8 cellular contexts compared by ENCODE assay signal in the genomic region with DNA sequence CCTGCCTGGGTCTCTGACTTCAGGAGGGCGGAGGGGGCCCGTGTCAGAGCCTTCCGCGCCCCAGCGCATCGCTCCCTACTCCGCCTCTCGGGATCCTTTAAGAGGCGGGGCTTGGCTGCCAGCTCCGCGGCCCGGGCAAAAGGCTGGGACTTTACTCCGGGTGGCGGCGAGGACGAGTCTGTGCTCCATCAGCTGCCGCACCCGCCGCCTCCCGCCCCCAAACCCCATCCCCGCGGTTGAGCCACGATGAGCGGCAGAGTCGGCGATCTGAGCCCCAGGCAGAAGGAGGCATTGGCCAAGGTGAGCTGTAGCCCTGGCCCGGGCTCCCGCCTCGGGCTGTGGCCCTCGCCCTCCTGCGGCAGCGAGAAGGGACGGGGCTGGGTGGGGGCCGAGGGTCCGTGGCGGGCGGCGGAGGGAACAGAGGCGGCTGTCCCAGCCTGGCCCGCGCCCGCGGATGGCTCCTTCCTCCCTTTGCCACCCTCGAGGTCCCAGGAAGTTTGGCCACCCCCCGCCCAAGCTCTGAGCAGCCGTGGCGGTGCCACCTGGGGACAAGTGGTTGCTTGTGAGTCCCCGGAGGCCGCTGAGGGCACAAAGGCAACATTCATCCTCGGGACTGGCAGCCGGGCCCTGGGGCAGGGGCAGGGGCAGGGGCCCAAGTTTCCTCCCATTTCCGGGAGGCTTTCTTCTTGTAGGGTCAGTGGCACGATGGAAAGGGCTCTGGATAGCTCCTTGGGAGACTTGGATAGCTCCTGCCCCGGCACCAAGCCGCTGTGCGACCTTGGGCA. TPM values are rescaled to one million over a fixed set of nuclear protein-coding genes. Genes with fewer than 3 reads are reported as not detected.
DNase-seq lines count a peak whose midpoint lies in the region; ATAC-seq and TF ChIP-seq lines count a peak whose summit lies in the region.

TSS of gene SEC14L2 (plus strand) at position 148 of the 785 bp plus-strand sequence. CDS start at position 247, 99 bp downstream.

- no peaks in the 10 kb centered on the region for H3K27me3 ChIP-seq in AG04450 (ENCODE audit: control insufficient read depth, insufficient read depth, low read length)
- no peaks in the 10 kb centered on the region for H3K27me3 ChIP-seq in HAP-1 (ENCODE audit: low read depth)

- peak; percentile 89 to 90 for ATAC-seq in activated naive CD4-positive, alpha-beta T cell treated with anti-CD3 and anti-CD28 coated beads, Interleukin-2, amount 50 U/mL, for 72 hours
- no peak for ATAC-seq in HG03354 (IDR thresholded peaks at IDR 0.05; ENCODE audit: poor library complexity, severe bottlenecking, unreplicated experiment)

- CTCF ChIA-PET in AG04450 (lab: Charles Lee): interaction anchor here (0.6 to 3.5 kb wide), 6 partner anchors 10 to 289 kb away, joined by 3 to 20 read pairs (median 4); partner anchors contain the start of gene RNF215

- POLR2A ChIA-PET in AG04450 (lab: Yijun Ruan, JAX): interaction anchor here (0.5 to 2.8 kb wide), 5 partner anchors 10 to 190 kb away, joined by 3 to 18 read pairs (median 4); partner anchors contain the start of genes RNF215 and TBC1D10A

- in situ Hi-C loops in HAP-1 (cut with MboI; ENCODE audit: low sequenced_read_pairs): loop anchor here (25.0 kb wide), 1 partner anchor 285 kb away; no protein-coding TSS in a partner anchor

- H3K27ac ChIP-seq in AG04450 (ENCODE audit: low read depth, low read length): peak within 1 kb of the TSS; percentile 11
- no peak within 1 kb of the TSS for H3K27ac ChIP-seq in SK-N-MC
- peak within 1 kb of the TSS; percentile 85 for H3K27ac ChIP-seq in temporal lobe (ENCODE audit: low read depth, low read length)

- H3K36me3 ChIP-seq in HAP-1 (replicated peaks) (no peaks in the 10 kb centered on the region), SK-N-MC (ENCODE audit: insufficient read depth, low read length) (no peaks in the 10 kb centered on the region)

- peaks cover 0 to 5% of the 10 kb centered on the region in 2 donors for H3K36me3 Mint-ChIP-seq in activated naive CD4-positive, alpha-beta T cell treated with anti-CD3 and anti-CD28 coated beads, Interleukin-2, amount 50 U/mL, for 72 hours

- TF ChIP-seq CTCF in AG04450 (IDR thresholded peaks at IDR 0.05; ENCODE audit: low read depth, low read length): no peak

- DNase-seq in AG04450 (ENCODE audit: low read depth, low spot score) (no peak), HAP-1 (ENCODE audit: low spot score in 2 of 2) (peak; percentile 63 to 85), SK-N-MC (ENCODE audit: low read depth, low spot score) (no peak), globus pallidus (ENCODE audit: low spot score) (peak; percentile 81), nucleus accumbens (lab: John Stamatoyannopoulos, UW) (peak in 55 of 56 donors; percentile 30 to 91 (median 73))
- peak; percentile 73 to 76 for DNase-seq in activated naive CD4-positive, alpha-beta T cell treated with anti-CD3 and anti-CD28 coated beads, Interleukin-2, amount 50 U/mL, for 72 hours (ENCODE audit: low spot score in 2 of 2)

- no peaks in the 10 kb centered on the region for H3K9me3 Mint-ChIP-seq in activated naive CD4-positive, alpha-beta T cell treated with anti-CD3 and anti-CD28 coated beads, Interleukin-2, amount 50 U/mL, for 72 hours

- 0 out of 2 replicates have a peak, but pooled peaks cover 2% of the 10 kb centered on the region for H3K4me1 ChIP-seq in HAP-1

- H3K27ac Mint-ChIP-seq in activated naive CD4-positive, alpha-beta T cell treated with anti-CD3 and anti-CD28 coated beads, Interleukin-2, amount 50 U/mL, for 72 hours: peak within 1 kb of the TSS; percentile 72 to 82

- H3K4me3 ChIP-seq in AG04450 (ENCODE audit: low read depth, low read length) (peak within 1 kb of the TSS; percentile 82), HAP-1 (peak within 1 kb of the TSS; percentile 53), SK-N-MC (peak within 1 kb of the TSS; percentile 64)

- H3K9ac ChIP-seq in SK-N-MC (ENCODE audit: insufficient read length): no peak within 1 kb of the TSS

- no peaks in the 10 kb centered on the region; the same call in 1 of the 2 replicates for H3K9me3 ChIP-seq in AG04450 (ENCODE audit: control insufficient read depth, insufficient read depth, low read length)
- H3K9me3 ChIP-seq in HAP-1: no peaks in the 10 kb centered on the region
- no peaks in the 10 kb centered on the region for H3K9me3 ChIP-seq in SK-N-MC (ENCODE audit: low read depth, low read length)

RNA-seq across cellular contexts. Expression of gene SEC14L2, which starts in this region (rescaled TPM):
- 15.8 and 17.7 TPM in 2 replicates for polyA plus RNA-seq in AG04450 (2011; rRNA removed)
- 21.5 and 33.0 TPM in 2 replicates for polyA minus RNA-seq in AG04450 (2011; rRNA and poly(A)+ RNA removed)
- total RNA-seq in activated naive CD4-positive, alpha-beta T cell treated with anti-CD3 and anti-CD28 coated beads, Interleukin-2, amount 50 U/mL, for 72 hours: 10 to 100 TPM; 13.9 to 16.3 TPM
- 3.9 TPM for total RNA-seq in temporal lobe

Comparison
In these comparisons a context has a peak if more than half of its experiments do, and no peak if none do; other contexts are left out.
1. DNase-seq: peak in HAP-1 (2 of 2), activated naive CD4-positive, alpha-beta T cell treated with anti-CD3 and anti-CD28 coated beads, Interleukin-2, amount 50 U/mL, for 72 hours (2 of 2), globus pallidus (single experiment) and nucleus accumbens (55 of 56); none in AG04450 (single experiment) and SK-N-MC (single experiment).
2. Peak in every context shown above with its lines, with median percentiles within 50 percentile points of each other: H3K4me3 ChIP-seq.